Comparison of ENCODE assay signal across 21 cellular contexts in genomic region chr16:82396509-82396908, GRCh38.
"Had no signal": no experiment of that assay in that cellular context is flagged by ENCODE, and none has a peak within 500 bp of the region (broad histone marks: within the 10 kb centered on the region; RNA-seq: fewer than 3 reads in every experiment).

No MANE protein-coding gene starts in this region.

- H3K4me3 ChIP-seq: gastrocnemius medialis, lung, stomach, thyroid gland, vagina had no signal

- H3K27me3 ChIP-seq: gastrocnemius medialis, stomach, thyroid gland, vagina had no signal

- H3K9ac ChIP-seq: parathyroid adenoma had no signal

- H3K9me3 ChIP-seq: gastrocnemius medialis, thyroid gland, vagina had no signal

- DNase-seq: effector CD8-positive, alpha-beta T cell; endodermal cell; foreskin fibroblast; gastrocnemius medialis; head of caudate nucleus; left ventricle myocardium superior; naive B cell; stimulated activated CD4-positive, alpha-beta T cell treated with anti-CD3 and anti-CD28 coated beads, Interleukin-2, amount 100 ng/mL, for 24 hours; stimulated activated CD4-positive, alpha-beta T cell treated with anti-CD3 and anti-CD28 coated beads, Interleukin-4, amount 100 ng/mL, for 24 hours; stimulated activated naive CD4-positive, alpha-beta T cell treated with Interleukin-2 at 50 U/mL for 16 hours; stomach; thyroid gland; trophoblast cell had no signal

- ATAC-seq: esophagus mucosa; gastrocnemius medialis; left ventricle myocardium superior; natural killer cell treated with Interleukin-12 subunit alpha and Interleukin-12 subunit beta and Interleukin-15 and Interleukin-18, amount 100 ng/mL, for 72 hours; sciatic nerve; stimulated activated effector memory CD8-positive, alpha-beta T cell treated with anti-CD3 and anti-CD28 coated beads, Interleukin-12 subunit alpha, Interleukin-12 subunit beta, amount 100 ng/mL, for 72 hours had no signal

- H3K36me3 ChIP-seq: gastrocnemius medialis, stomach, thyroid gland, vagina had no signal

- H3K4me1 ChIP-seq: gastrocnemius medialis, parathyroid adenoma, stomach, thyroid gland, vagina had no signal

- H3K27ac ChIP-seq: epithelial cell of prostate, gastrocnemius medialis, parathyroid adenoma, stomach, thyroid gland, vagina had no signal
